24 cellular contexts compared by ENCODE assay signal in genomic region chr16:55713103-55713502, GRCh38. TPM values are rescaled to one million over a fixed set of nuclear protein-coding genes. Genes with fewer than 3 reads are reported as not detected.
A peak's percentile ranks its signal among the peaks of the same experiment; 100 is the strongest.
DNase-seq lines count a peak whose midpoint lies in the region; ATAC-seq and TF ChIP-seq lines count a peak whose summit lies in the region.
"Had no signal": no experiment of that assay in that cellular context is flagged by ENCODE, and none has a peak within 500 bp of the region (broad histone marks: within the 10 kb centered on the region; RNA-seq: fewer than 3 reads in every experiment).

No MANE protein-coding gene starts in this region.

- TF ChIP-seq CTCF in MM.1S (IDR thresholded peaks at IDR 0.05; ENCODE audit: low read length) (no peak), endodermal cell (conservative IDR thresholded peaks at IDR 0.05) (no peak)

- H3K27ac ChIP-seq in MM.1S (ENCODE audit: low read length): no peak overlapping the region
- no peak overlapping the region for H3K27ac ChIP-seq in endodermal cell (ENCODE audit: low read depth, low read length)
- H3K27ac ChIP-seq: A549; BLaER1 treated with 17β-estradiol and CSF1 and Interleukin-3, amounts not matched to agents 10 nM and 100 nM had no signal

- H3K27me3 Mint-ChIP-seq in endodermal cell (ENCODE audit: insufficient read depth): peaks cover 5% of the 10 kb centered on the region

- H3K79me2 ChIP-seq in MM.1S (ENCODE audit: low read length): no peaks in the 10 kb centered on the region

- H3K27me3 ChIP-seq in MM.1S (replicated peaks; ENCODE audit: insufficient read depth, low read length) (no peaks in the 10 kb centered on the region), endodermal cell (ENCODE audit: control insufficient read depth, insufficient read depth, low read length, poor library complexity, severe bottlenecking) (peaks cover 17% of the 10 kb centered on the region)
- H3K27me3 ChIP-seq: BE2C; BLaER1 treated with 17β-estradiol and CSF1 and Interleukin-3, amounts not matched to agents 10 nM and 100 nM had no signal

- H3K4me3 ChIP-seq in MM.1S (ENCODE audit: low read length) (no peak overlapping the region), endodermal cell (ENCODE audit: low read length) (no peak overlapping the region)
- H3K4me3 ChIP-seq: A549; BLaER1 treated with 17β-estradiol and CSF1 and Interleukin-3, amounts not matched to agents 10 nM and 100 nM had no signal

- H3K4me1 ChIP-seq in MM.1S (ENCODE audit: low read length) (no peaks in the 10 kb centered on the region), endodermal cell (ENCODE audit: control insufficient read depth, insufficient read depth, low read length) (no peaks in the 10 kb centered on the region)
- H3K4me1 ChIP-seq: A549; BLaER1 treated with 17β-estradiol and CSF1 and Interleukin-3, amounts not matched to agents 10 nM and 100 nM had no signal

- H3K36me3 ChIP-seq in MM.1S (replicated peaks; ENCODE audit: insufficient read depth, low read length) (no peaks in the 10 kb centered on the region), endodermal cell (ENCODE audit: control insufficient read depth, insufficient read depth, low read length) (no peaks in the 10 kb centered on the region)
- H3K36me3 ChIP-seq: BE2C; BLaER1 treated with 17β-estradiol and CSF1 and Interleukin-3, amounts not matched to agents 10 nM and 100 nM had no signal

- DNase-seq in MM.1S: peak; percentile 25
- DNase-seq in endodermal cell: peak; percentile 17
- DNase-seq in H4 (ENCODE audit: low spot score): no peak
- no peak for DNase-seq in GM03348 (ENCODE audit: low spot score)
- DNase-seq: 8988T; ACHN; AML-193; BE2C; Calu3; CD4-positive, alpha-beta T cell; CD8-positive, alpha-beta memory T cell; COR-L47; DMS53; DMS79 treated with DMSO at 0.1 percent for 48 hours; GF-D8; H9 had no signal

- no peaks in the 10 kb centered on the region for H3K4me1 Mint-ChIP-seq in endodermal cell
- H3K4me1 Mint-ChIP-seq: CD14-positive monocyte; CD8-positive, alpha-beta memory T cell; H9 had no signal

- H3K9me3 ChIP-seq in MM.1S (replicated peaks; ENCODE audit: insufficient read depth, low read length) (no peaks in the 10 kb centered on the region), endodermal cell (ENCODE audit: control insufficient read depth, low read length) (no peaks in the 10 kb centered on the region)
- H3K9me3 ChIP-seq: A549; BE2C; BLaER1 treated with 17β-estradiol and CSF1 and Interleukin-3, amounts not matched to agents 10 nM and 100 nM had no signal

- H3K9ac ChIP-seq in MM.1S (ENCODE audit: low read length) (no peak overlapping the region), endodermal cell (ENCODE audit: extremely low read depth, low read length, poor library complexity, severe bottlenecking) (no peak overlapping the region)
- H3K9ac ChIP-seq: BLaER1 treated with 17β-estradiol and CSF1 and Interleukin-3, amounts not matched to agents 10 nM and 100 nM had no signal

- H4K20me1 ChIP-seq in MM.1S (ENCODE audit: insufficient read depth, low read length): no peaks in the 10 kb centered on the region

- H3K9me3 Mint-ChIP-seq in endodermal cell: no peaks in the 10 kb centered on the region
- H3K9me3 Mint-ChIP-seq: CD4-positive, alpha-beta T cell; CD8-positive, alpha-beta memory T cell; H9 had no signal

- H3K27ac Mint-ChIP-seq in endodermal cell: no peak overlapping the region
- H3K27ac Mint-ChIP-seq: CD14-positive monocyte; CD4-positive, alpha-beta T cell; H9 had no signal

- no peaks in the 10 kb centered on the region for H3K36me3 Mint-ChIP-seq in endodermal cell (ENCODE audit: low read depth)
- H3K36me3 Mint-ChIP-seq: CD14-positive monocyte; CD8-positive, alpha-beta memory T cell had no signal

- H3F3A ChIP-seq in MM.1S (ENCODE audit: insufficient read depth, low read length): no peaks in the 10 kb centered on the region

- H3K9me2 ChIP-seq in MM.1S (replicated peaks; ENCODE audit: insufficient read depth, low read length): no peaks in the 10 kb centered on the region

- 82% methylated on average over 1 of the region's 1 CpG; no CpG with 5 or more reads in 1 of the 2 experiments for WGBS in endodermal cell (ENCODE audit: insufficient coverage in 1 of 2, insufficient read length in 1 of 2), 2 experiments

- no peak overlapping the region for H3K4me3 Mint-ChIP-seq in endodermal cell
- H3K4me3 Mint-ChIP-seq: CD14-positive monocyte; CD4-positive, alpha-beta T cell; CD8-positive, alpha-beta memory T cell; H9 had no signal

- peak; percentile 75 for ATAC-seq in GM18868 (IDR thresholded peaks at IDR 0.05; ENCODE audit: unreplicated experiment)
- ATAC-seq in GM19452 (IDR thresholded peaks at IDR 0.05; ENCODE audit: unreplicated experiment): no peak

- H3K4me2 ChIP-seq in MM.1S (ENCODE audit: low read depth, low read length): no peak overlapping the region
- H3K4me2 ChIP-seq: A549; BLaER1 treated with 17β-estradiol and CSF1 and Interleukin-3, amounts not matched to agents 10 nM and 100 nM had no signal

- H2AFZ ChIP-seq in MM.1S (ENCODE audit: low read length): no peak overlapping the region

RNA-seq across cellular contexts. Expression of gene SLC6A2, which starts 57.3 kb away (rescaled TPM):
- 1 to 10 TPM in 1 of 2 donors, not detected in 1; 1.1 TPM for total RNA-seq in endodermal cell
- 0.32 TPM for polyA plus RNA-seq in endodermal cell (2013, experiment 1 of 2)
- 0.12 TPM for polyA plus RNA-seq in endodermal cell (2013, experiment 2 of 2)
- not detected in 2 replicates for total RNA-seq in H4 (2014; rRNA removed; shearing (Covaris generic))
- total RNA-seq: Calu3; CD4-positive, alpha-beta T cell; CD8-positive, alpha-beta memory T cell; Daoy; G401; H1 had no signal
- polyA plus RNA-seq: A549; CD14-positive monocyte; CD8-positive, alpha-beta memory T cell had no signal

Comparison
In these comparisons a context has a peak if more than half of its experiments do, and no peak if none do; other contexts are left out.
1. DNase-seq: peak in MM.1S (single experiment) and endodermal cell (single experiment); none in H4 (single experiment) and GM03348 (single experiment).